1 cellular context compared by ENCODE assay signal in genomic region chr11:80838153-80838552, GRCh38.
TF ChIP-seq lines count a peak whose summit lies in the region.

No MANE protein-coding gene starts in this region.

TF ChIP-seq in GM23338, 12 proteins besides CTCF, POLR2A, EP300 and RAD21 (continued from another document):
- TF ChIP-seq, protein P1, sequence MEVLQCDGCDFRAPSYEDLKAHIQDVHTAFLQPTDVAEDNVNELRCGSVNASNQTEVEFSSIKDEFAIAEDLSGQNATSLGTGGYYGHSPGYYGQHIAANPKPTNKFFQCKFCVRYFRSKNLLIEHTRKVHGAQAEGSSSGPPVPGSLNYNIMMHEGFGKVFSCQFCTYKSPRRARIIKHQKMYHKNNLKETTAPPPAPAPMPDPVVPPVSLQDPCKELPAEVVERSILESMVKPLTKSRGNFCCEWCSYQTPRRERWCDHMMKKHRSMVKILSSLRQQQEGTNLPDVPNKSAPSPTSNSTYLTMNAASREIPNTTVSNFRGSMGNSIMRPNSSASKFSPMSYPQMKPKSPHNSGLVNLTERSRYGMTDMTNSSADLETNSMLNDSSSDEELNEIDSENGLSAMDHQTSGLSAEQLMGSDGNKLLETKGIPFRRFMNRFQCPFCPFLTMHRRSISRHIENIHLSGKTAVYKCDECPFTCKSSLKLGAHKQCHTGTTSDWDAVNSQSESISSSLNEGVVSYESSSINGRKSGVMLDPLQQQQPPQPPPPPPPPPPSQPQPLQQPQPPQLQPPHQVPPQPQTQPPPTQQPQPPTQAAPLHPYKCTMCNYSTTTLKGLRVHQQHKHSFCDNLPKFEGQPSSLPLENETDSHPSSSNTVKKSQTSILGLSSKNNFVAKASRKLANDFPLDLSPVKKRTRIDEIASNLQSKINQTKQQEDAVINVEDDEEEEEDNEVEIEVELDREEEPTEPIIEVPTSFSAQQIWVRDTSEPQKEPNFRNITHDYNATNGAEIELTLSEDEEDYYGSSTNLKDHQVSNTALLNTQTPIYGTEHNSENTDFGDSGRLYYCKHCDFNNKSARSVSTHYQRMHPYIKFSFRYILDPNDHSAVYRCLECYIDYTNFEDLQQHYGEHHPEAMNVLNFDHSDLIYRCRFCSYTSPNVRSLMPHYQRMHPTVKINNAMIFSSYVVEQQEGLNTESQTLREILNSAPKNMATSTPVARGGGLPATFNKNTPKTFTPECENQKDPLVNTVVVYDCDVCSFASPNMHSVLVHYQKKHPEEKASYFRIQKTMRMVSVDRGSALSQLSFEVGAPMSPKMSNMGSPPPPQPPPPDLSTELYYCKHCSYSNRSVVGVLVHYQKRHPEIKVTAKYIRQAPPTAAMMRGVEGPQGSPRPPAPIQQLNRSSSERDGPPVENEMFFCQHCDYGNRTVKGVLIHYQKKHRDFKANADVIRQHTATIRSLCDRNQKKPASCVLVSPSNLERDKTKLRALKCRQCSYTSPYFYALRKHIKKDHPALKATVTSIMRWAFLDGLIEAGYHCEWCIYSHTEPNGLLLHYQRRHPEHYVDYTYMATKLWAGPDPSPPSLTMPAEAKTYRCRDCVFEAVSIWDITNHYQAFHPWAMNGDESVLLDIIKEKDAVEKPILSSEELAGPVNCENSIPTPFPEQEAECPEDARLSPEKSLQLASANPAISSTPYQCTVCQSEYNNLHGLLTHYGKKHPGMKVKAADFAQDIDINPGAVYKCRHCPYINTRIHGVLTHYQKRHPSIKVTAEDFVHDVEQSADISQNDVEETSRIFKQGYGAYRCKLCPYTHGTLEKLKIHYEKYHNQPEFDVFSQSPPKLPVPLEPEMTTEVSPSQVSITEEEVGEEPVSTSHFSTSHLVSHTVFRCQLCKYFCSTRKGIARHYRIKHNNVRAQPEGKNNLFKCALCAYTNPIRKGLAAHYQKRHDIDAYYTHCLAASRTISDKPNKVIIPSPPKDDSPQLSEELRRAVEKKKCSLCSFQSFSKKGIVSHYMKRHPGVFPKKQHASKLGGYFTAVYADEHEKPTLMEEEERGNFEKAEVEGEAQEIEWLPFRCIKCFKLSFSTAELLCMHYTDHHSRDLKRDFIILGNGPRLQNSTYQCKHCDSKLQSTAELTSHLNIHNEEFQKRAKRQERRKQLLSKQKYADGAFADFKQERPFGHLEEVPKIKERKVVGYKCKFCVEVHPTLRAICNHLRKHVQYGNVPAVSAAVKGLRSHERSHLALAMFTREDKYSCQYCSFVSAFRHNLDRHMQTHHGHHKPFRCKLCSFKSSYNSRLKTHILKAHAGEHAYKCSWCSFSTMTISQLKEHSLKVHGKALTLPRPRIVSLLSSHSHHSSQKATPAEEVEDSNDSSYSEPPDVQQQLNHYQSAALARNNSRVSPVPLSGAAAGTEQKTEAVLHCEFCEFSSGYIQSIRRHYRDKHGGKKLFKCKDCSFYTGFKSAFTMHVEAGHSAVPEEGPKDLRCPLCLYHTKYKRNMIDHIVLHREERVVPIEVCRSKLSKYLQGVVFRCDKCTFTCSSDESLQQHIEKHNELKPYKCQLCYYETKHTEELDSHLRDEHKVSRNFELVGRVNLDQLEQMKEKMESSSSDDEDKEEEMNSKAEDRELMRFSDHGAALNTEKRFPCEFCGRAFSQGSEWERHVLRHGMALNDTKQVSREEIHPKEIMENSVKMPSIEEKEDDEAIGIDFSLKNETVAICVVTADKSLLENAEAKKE (CRISPR knock-in tag; IDR thresholded peaks at IDR 0.05) = no peak
- TF ChIP-seq EZH2phosphoT487 (IDR thresholded peaks at IDR 0.05; ENCODE audit: unreplicated experiment) = no peak
- no peak for TF ChIP-seq STAT1 (IDR thresholded peaks at IDR 0.05; ENCODE audit: unreplicated experiment)
- TF ChIP-seq JUNB (IDR thresholded peaks at IDR 0.05; ENCODE audit: unreplicated experiment) = no peak
- no peak for TF ChIP-seq ETS1 (IDR thresholded peaks at IDR 0.05)
- no peak for TF ChIP-seq POLR2AphosphoS5 (IDR thresholded peaks at IDR 0.05; ENCODE audit: low read depth)
- TF ChIP-seq ZNF331 (CRISPR knock-in tag; IDR thresholded peaks at IDR 0.05; ENCODE audit: low read depth) = no peak
- TF ChIP-seq NANOG (IDR thresholded peaks at IDR 0.05; ENCODE audit: borderline replicate concordance) = no peak
